Comparison of ENCODE assay signal across 7 cellular contexts in the genomic region with DNA sequence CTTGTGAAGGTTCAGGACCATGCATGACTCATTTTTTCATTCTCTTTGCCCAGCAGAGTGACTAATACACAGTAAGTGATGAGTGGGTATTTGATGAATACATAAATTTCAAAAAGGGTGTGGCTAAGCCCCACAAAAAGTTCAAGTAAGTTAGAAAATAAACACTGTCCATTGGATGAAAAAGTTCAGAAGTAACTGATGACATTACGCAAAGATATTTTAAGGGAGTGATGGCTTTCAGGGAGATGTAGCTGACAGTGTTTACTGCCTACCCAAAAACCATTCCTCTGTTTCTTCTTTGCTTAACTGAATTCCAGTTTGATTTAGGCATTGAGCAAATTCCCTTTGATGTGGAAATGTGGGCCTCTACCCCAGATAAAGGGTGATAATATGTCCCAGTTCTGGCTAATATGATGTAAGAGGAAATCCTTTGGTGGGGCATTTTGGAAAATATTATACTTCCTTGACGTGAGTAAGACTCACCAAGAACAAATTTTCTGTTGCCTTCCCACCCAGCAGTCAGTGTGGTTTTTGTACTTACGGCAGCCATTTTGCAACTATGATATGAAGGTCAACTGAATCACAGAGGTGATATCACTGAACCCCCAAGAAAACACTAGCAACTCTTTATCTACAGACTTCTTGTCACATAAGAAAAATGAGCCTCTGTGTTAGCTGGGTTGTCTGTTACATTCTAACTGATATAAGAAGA. TPM values are rescaled to one million over a fixed set of nuclear protein-coding genes. Genes with fewer than 3 reads are reported as not detected.
DNase-seq lines count a peak whose midpoint lies in the region; ATAC-seq and TF ChIP-seq lines count a peak whose summit lies in the region.

No MANE protein-coding gene starts in this region.

- no peak for TF ChIP-seq POLR2A in ovary (IDR thresholded peaks at IDR 0.05)

- TF ChIP-seq EP300 in ovary (IDR thresholded peaks at IDR 0.05), result no peak

- peak overlapping the region; percentile 4 for H3K4me3 Mint-ChIP-seq in T-helper 17 cell

- peaks cover 2% of the 10 kb centered on the region for H3K36me3 Mint-ChIP-seq in T-helper 17 cell (ENCODE audit: low read depth)

- H3K9me3 ChIP-seq in T-helper 17 cell (ENCODE audit: control insufficient read depth, low read length, poor library complexity, severe bottlenecking) (no peaks in the 10 kb centered on the region), ovary (no peaks in the 10 kb centered on the region)

- peak; percentile 74 for ATAC-seq in T-helper 17 cell

- no peaks in the 10 kb centered on the region for H3K36me3 ChIP-seq in ovary

- no peak for TF ChIP-seq CTCF in ovary (IDR thresholded peaks at IDR 0.05)

- H3K4me1 ChIP-seq in ovary (ENCODE audit: insufficient read depth), result peaks cover 2% of the 10 kb centered on the region

- no peaks in the 10 kb centered on the region for H3K27me3 Mint-ChIP-seq in T-helper 17 cell

- H3K4me1 Mint-ChIP-seq in T-helper 17 cell, result peaks cover 17% of the 10 kb centered on the region

- H3K27ac Mint-ChIP-seq in T-helper 17 cell, result peak overlapping the region; percentile 84

- no peaks in the 10 kb centered on the region for H3K27me3 ChIP-seq in ovary

- intact Hi-C loops in ovary (cut with DNase I) (no loop called here), head of caudate nucleus (cut with DNase I) (no loop called here)

- DNase-seq in HPDE6-E6E7 (ENCODE audit: extremely low spot score) (peak; percentile 39), T-helper 17 cell (peak in 1 of 3 donors; percentile 29), dermis microvascular lymphatic vessel endothelial cell (ENCODE audit: low read depth in 2 of 2) (peak; percentile 14 to 71), ovary (no peak), head of caudate nucleus (no peak), substantia nigra (lab: John Stamatoyannopoulos, UW) (no peak)
- DNase-seq in stimulated activated CD4-positive, alpha-beta T cell treated with anti-CD3 and anti-CD28 coated beads, Interleukin-2, amount 100 ng/mL, for 4 hours (ENCODE audit: low read depth), result peak; percentile 52

- no peak overlapping the region for H3K4me3 ChIP-seq in ovary

- H3K27ac ChIP-seq in ovary (no peak overlapping the region), substantia nigra (ENCODE audit: low read depth, low read length, poor library complexity, severe bottlenecking) (no peak overlapping the region)

- 77 to 84% (median 79%) methylated on average over 3 of the region's 3 CpGs for WGBS in ovary, 3 donors

RNA-seq across cellular contexts. Expression of a gene that starts 29.0 kb away (rescaled TPM):
- not detected for total RNA-seq in T-helper 17 cell
- not detected in 2 replicates for total RNA-seq in dermis microvascular lymphatic vessel endothelial cell
- not detected for total RNA-seq in ovary
- polyA plus RNA-seq in ovary, result not detected

Comparison
In these comparisons a context has a peak if more than half of its experiments do, and no peak if none do; other contexts are left out.
1. DNase-seq: peak in HPDE6-E6E7 (single experiment), dermis microvascular lymphatic vessel endothelial cell (2 of 2) and stimulated activated CD4-positive, alpha-beta T cell treated with anti-CD3 and anti-CD28 coated beads, Interleukin-2, amount 100 ng/mL, for 4 hours (single experiment); none in ovary (0 of 5), head of caudate nucleus (0 of 42) and substantia nigra (0 of 49).